14 cellular contexts compared by ENCODE assay signal in the genomic region with DNA sequence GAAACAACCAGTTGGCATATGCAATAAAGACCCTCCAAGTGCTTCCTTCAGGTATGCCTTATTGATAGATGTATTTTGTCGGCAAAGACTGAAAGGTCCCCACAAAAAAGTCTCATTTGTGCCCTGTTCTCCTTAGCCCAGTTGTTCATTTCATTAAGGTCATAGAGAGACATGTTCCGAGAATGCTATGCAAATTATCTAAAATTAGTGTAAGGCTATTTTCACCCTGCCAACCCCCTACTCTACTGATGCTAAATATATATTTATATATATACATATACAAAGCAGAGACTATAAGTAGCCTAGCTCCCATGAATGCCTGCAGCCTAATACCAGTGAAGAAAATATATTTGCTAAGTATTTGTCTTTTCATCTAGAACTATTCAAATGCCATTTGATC.
DNase-seq lines count a peak whose midpoint lies in the region; ATAC-seq and TF ChIP-seq lines count a peak whose summit lies in the region.
"Had no signal": no experiment of that assay in that cellular context is flagged by ENCODE, and none has a peak within 500 bp of the region (broad histone marks: within the 10 kb centered on the region; RNA-seq: fewer than 3 reads in every experiment).

No MANE protein-coding gene starts in this region.

- DNase-seq in KBM-7 (no peak), NCI-H2196 (lab: John Stamatoyannopoulos, UW; ENCODE audit: unreplicated experiment) (no peak)
- no peak for DNase-seq in activated CD4-positive, CD25-positive, alpha-beta regulatory T cell (lab: John Stamatoyannopoulos, UW)
- DNase-seq: activated T-cell treated with anti-CD3 and anti-CD28 coated beads, Interleukin-2, amount 50 U/mL, for 24 hours; NCI-H1048; NCI-H526 treated with DMSO at 0.1 percent for 48 hours; SIG-M5; stimulated activated CD4-positive, alpha-beta T cell treated with anti-CD3 and anti-CD28 coated beads, Interleukin-1b, Interleukin-23, amount 100 ng/mL, for 48 hours; WERI-Rb-1 had no signal

- in situ Hi-C loops in KBM-7 (cut with MboI; ENCODE audit: low pct_unique_long_range_greater_than_20kb, low sequenced_read_pairs), result no loop called here

- no peak for TF ChIP-seq POLR2A in GM18505 (IDR thresholded peaks at IDR 0.05; ENCODE audit: borderline replicate concordance, extremely low read depth, insufficient read depth, insufficient read length)

- ATAC-seq in GM18505 (IDR thresholded peaks at IDR 0.05; ENCODE audit: unreplicated experiment) (peak; percentile 71), GM19463 (IDR thresholded peaks at IDR 0.05; ENCODE audit: unreplicated experiment) (peak; percentile 46), HG02798 (IDR thresholded peaks at IDR 0.05; ENCODE audit: poor library complexity, unreplicated experiment) (peak; percentile 85), HG03469 (IDR thresholded peaks at IDR 0.05; ENCODE audit: unreplicated experiment) (peak; percentile 69), HG03039 (IDR thresholded peaks at IDR 0.05; ENCODE audit: unreplicated experiment) (no peak)
